Comparison of ENCODE assay signal across 8 cellular contexts in genomic region chr4:143773998-143774898, GRCh38.
DNase-seq lines count a peak whose midpoint lies in the region; ATAC-seq and TF ChIP-seq lines count a peak whose summit lies in the region.

No MANE protein-coding gene starts in this region.

- H3K4me1 Mint-ChIP-seq in CD4-positive, alpha-beta memory T cell, result peaks cover 0 to 2% (median 0%) of the 10 kb centered on the region in 4 donors
- H3K4me1 Mint-ChIP-seq in glutamatergic neuron (ENCODE audit: low read depth, unreplicated experiment), result no peaks in the 10 kb centered on the region

- no peaks in the 10 kb centered on the region for H3K36me3 ChIP-seq in CD4-positive, alpha-beta memory T cell (ENCODE audit: insufficient read depth, low read length)

- H3K27ac ChIP-seq in CD4-positive, alpha-beta memory T cell (ENCODE audit: low read depth, low read length), result no peak overlapping the region

- H3K27me3 Mint-ChIP-seq in CD4-positive, alpha-beta memory T cell, result peaks cover 0 to 3% of the 10 kb centered on the region in 2 donors
- no peaks in the 10 kb centered on the region for H3K27me3 Mint-ChIP-seq in glutamatergic neuron (ENCODE audit: unreplicated experiment)

- H3K4me3 Mint-ChIP-seq in CD4-positive, alpha-beta memory T cell, result no peak overlapping the region
- H3K4me3 Mint-ChIP-seq in glutamatergic neuron (ENCODE audit: unreplicated experiment), result no peak overlapping the region

- CTCF ChIA-PET in CD4-positive, alpha-beta memory T cell (lab: Charles Lee; ENCODE audit: partially characterized antibody), result no interaction called here

- H3K4me1 ChIP-seq in CD4-positive, alpha-beta memory T cell (ENCODE audit: insufficient read depth, low read length), result no peaks in the 10 kb centered on the region

- no peak overlapping the region for H3K27ac Mint-ChIP-seq in CD4-positive, alpha-beta memory T cell
- H3K27ac Mint-ChIP-seq in glutamatergic neuron (ENCODE audit: unreplicated experiment), result no peak overlapping the region

- peaks cover 0 to 15% (median 6%) of the 10 kb centered on the region in 8 donors for H3K9me3 Mint-ChIP-seq in CD4-positive, alpha-beta memory T cell
- no peaks in the 10 kb centered on the region for H3K9me3 Mint-ChIP-seq in glutamatergic neuron (ENCODE audit: unreplicated experiment)

- ATAC-seq in GM18517 (IDR thresholded peaks at IDR 0.05; ENCODE audit: unreplicated experiment) (peak; percentile 100), HG02885 (IDR thresholded peaks at IDR 0.05; ENCODE audit: poor library complexity, unreplicated experiment) (peak; percentile 100)

- POLR2A ChIA-PET in CD4-positive, alpha-beta memory T cell (lab: Charles Lee; ENCODE audit: partially characterized antibody), result no interaction called here

- no peak overlapping the region for H3K4me3 ChIP-seq in CD4-positive, alpha-beta memory T cell (ENCODE audit: low read length in 2 of 2)

- no peaks in the 10 kb centered on the region for H3K27me3 ChIP-seq in CD4-positive, alpha-beta memory T cell (ENCODE audit: insufficient read depth, low read length)

- H3K36me3 Mint-ChIP-seq in CD4-positive, alpha-beta memory T cell, result no peaks in the 10 kb centered on the region
- H3K36me3 Mint-ChIP-seq in glutamatergic neuron (ENCODE audit: unreplicated experiment), result no peaks in the 10 kb centered on the region

- peak; percentile 88 for TF ChIP-seq CTCF in glutamatergic neuron (IDR thresholded peaks at IDR 0.05; ENCODE audit: partially characterized antibody, unreplicated experiment)

- intact Hi-C loops in CD4-positive, alpha-beta memory T cell (cut with micrococcal nuclease), result no loop called here

- H3K9me3 ChIP-seq in CD4-positive, alpha-beta memory T cell (ENCODE audit: control insufficient read depth in 1 of 2, low read length in 2 of 2), result no peaks in the 10 kb centered on the region

- peak in 4 of 5 donors; percentile 2 to 16 (median 8) for DNase-seq in CD4-positive, alpha-beta memory T cell
- DNase-seq in NCI-H2029 treated with DMSO at 0.1 percent for 48 hours (lab: John Stamatoyannopoulos, UW) (peak; percentile 39), activated T-cell treated with anti-CD3 and anti-CD28 coated beads for 4 hours (peak; percentile 30), glutamatergic neuron (peak; percentile 54), smooth muscle cell of the brain vasculature (ENCODE audit: low read depth, low spot score) (peak; percentile 1), NCI-H2196 treated with DMSO at 0.1 percent for 48 hours (lab: John Stamatoyannopoulos, UW; ENCODE audit: unreplicated experiment) (no peak)
